In the genomic region with DNA sequence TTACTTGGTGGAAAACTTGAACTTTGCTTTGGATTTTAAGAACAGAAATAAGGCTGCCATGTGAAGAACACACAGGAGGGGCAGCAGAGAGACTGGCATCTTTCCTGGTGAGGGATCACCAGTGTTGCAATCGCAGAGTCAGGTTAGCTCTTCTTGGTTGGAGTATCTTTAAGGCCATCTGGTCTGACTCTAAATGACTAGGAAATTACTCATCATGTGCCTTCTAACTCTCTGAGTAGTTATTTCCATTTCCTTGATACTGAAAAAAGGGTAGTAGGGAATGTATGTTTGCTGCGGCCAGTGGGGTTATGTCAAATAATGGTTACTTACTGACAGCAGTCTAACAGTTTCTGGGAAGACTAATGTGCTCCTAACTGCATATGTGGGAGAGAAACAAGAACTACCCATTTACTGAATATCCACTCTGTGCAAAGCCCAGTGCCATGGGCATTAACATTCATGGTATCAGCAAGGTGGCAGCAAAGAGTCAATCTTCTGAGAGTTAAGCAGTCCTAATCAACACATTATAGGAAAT, we compare ENCODE assay signal across 8 cellular contexts.
A peak's percentile ranks its signal among the peaks of the same experiment; 100 is the strongest.
DNase-seq lines count a peak whose midpoint lies in the region; ATAC-seq, FAIRE-seq and TF ChIP-seq lines count a peak whose summit lies in the region.

No MANE protein-coding gene starts in this region.

- peaks cover 2% of the 10 kb centered on the region for H3K9me3 ChIP-seq in trophoblast cell (ENCODE audit: insufficient read depth, low read depth, low read length)

- H3K23ac ChIP-seq in trophoblast cell (ENCODE audit: low read length) = no peak overlapping the region

- H3K27ac ChIP-seq in RWPE1 (no peak overlapping the region), trophoblast cell (ENCODE audit: low read depth, low read length) (peak overlapping the region; percentile 90)

- no peak overlapping the region for H3K4me3 ChIP-seq in cardiac fibroblast (replicated peaks in 1 of 2; ENCODE audit: low read depth in 2 of 2, low read length in 2 of 2)
- H3K4me3 ChIP-seq in trophoblast cell (ENCODE audit: low read depth, low read length) = no peak overlapping the region
- H3K4me3 ChIP-seq in H7 (ENCODE audit: insufficient read depth, low read depth, low read length) = no peak overlapping the region

- H4K12ac ChIP-seq in trophoblast cell (ENCODE audit: low read depth, low read length) = no peak overlapping the region

- no peak overlapping the region for H3K14ac ChIP-seq in trophoblast cell (ENCODE audit: low read length)

- no CpG with 5 or more reads among the region's 2 CpGs for WGBS in trophoblast cell (ENCODE audit: extremely low coverage, insufficient coverage, insufficient read length)

- H4K91ac ChIP-seq in trophoblast cell (ENCODE audit: low read depth, low read length) = peak overlapping the region; percentile 78

- peaks cover 19% of the 10 kb centered on the region for H3K79me1 ChIP-seq in trophoblast cell (ENCODE audit: low read length)

- peak; percentile 42 for FAIRE-seq in GM19239 (lab: Jason Lieb, UNC)

- no peak overlapping the region for H3K4me2 ChIP-seq in trophoblast cell (ENCODE audit: low read length)

- DNase-seq in AG20443 (ENCODE audit: low spot score) (peak; percentile 66), GM19239 (ENCODE audit: insufficient read length, low spot score) (no peak), RWPE1 (ENCODE audit: low spot score) (peak; percentile 59), cardiac fibroblast (ENCODE audit: low read depth in 2 of 2) (peak; percentile 81 to 97), trophoblast cell (peak; percentile 81 to 92), H7 (no peak)
- DNase-seq in effector CD8-positive, alpha-beta T cell (lab: John Stamatoyannopoulos, UW) = no peak

- no peak overlapping the region for H3K18ac ChIP-seq in trophoblast cell (ENCODE audit: low read length)

- no peak overlapping the region for H2AFZ ChIP-seq in trophoblast cell (ENCODE audit: insufficient read depth, low read length, poor library complexity)

- peaks cover 9 to 16% of the 10 kb centered on the region in 2 experiments for H3K4me1 ChIP-seq in trophoblast cell (ENCODE audit: control insufficient read depth in 1 of 2, insufficient read depth in 2 of 2, low read length in 2 of 2)

- TF ChIP-seq CTCF in RWPE1 (conservative IDR thresholded peaks at IDR 0.05; ENCODE audit: low read depth) = peak; percentile 20; the same call in 1 of the 2 replicates
- peak; percentile 71 for TF ChIP-seq CTCF in cardiac fibroblast (IDR thresholded peaks at IDR 0.05; ENCODE audit: low read depth, low read length)

- no peak overlapping the region for H2BK5ac ChIP-seq in trophoblast cell (ENCODE audit: low read depth, low read length, poor library complexity)

- POLR2A ChIA-PET in RWPE1 (lab: Yijun Ruan, JAX; ENCODE audit: low non-redundant PET) = no interaction called here

- no peak overlapping the region for H3K9ac ChIP-seq in trophoblast cell (ENCODE audit: low read length)

- H3K27me3 ChIP-seq in trophoblast cell (ENCODE audit: insufficient read depth, low read length) (no peaks in the 10 kb centered on the region), H7 (ENCODE audit: control insufficient read depth, insufficient read depth, low read length) (no peaks in the 10 kb centered on the region)

- H2BK12ac ChIP-seq in trophoblast cell (ENCODE audit: low read length) = peak overlapping the region; percentile 71

- no peak overlapping the region for H2AK5ac ChIP-seq in trophoblast cell (ENCODE audit: low read length)

- no peak overlapping the region for H4K8ac ChIP-seq in trophoblast cell (ENCODE audit: low read depth, low read length)

- H2BK120ac ChIP-seq in trophoblast cell (ENCODE audit: insufficient read depth, low read length, poor library complexity) = peak overlapping the region; percentile 98

- no peak overlapping the region for H3K4ac ChIP-seq in trophoblast cell (ENCODE audit: low read depth, low read length)

- peaks cover 6% of the 10 kb centered on the region for H3K79me2 ChIP-seq in trophoblast cell (ENCODE audit: control insufficient read depth, insufficient read depth, low read length, poor library complexity)

- CTCF ChIA-PET in RWPE1 (lab: Yijun Ruan, JAX) = no interaction called here

- no peak for ATAC-seq in HG03025 (IDR thresholded peaks at IDR 0.05; ENCODE audit: low FRiP score, unreplicated experiment)

- H3K36me3 ChIP-seq in trophoblast cell (ENCODE audit: control insufficient read depth in 1 of 2, insufficient read depth in 2 of 2, low read length in 2 of 2) (peaks cover 2% of the 10 kb centered on the region in 2 experiments), H7 (replicated peaks; ENCODE audit: control insufficient read depth, insufficient read depth, low read length) (no peaks in the 10 kb centered on the region)

Comparison
In these comparisons a context has a peak if more than half of its experiments do, and no peak if none do; other contexts are left out.
1. DNase-seq: peak in AG20443 (single experiment), RWPE1 (single experiment), cardiac fibroblast (2 of 2) and trophoblast cell (2 of 2); none in GM19239 (single experiment), H7 (single experiment) and effector CD8-positive, alpha-beta T cell (single experiment).